ENCODE assay signal across 9 cellular contexts in the genomic region with DNA sequence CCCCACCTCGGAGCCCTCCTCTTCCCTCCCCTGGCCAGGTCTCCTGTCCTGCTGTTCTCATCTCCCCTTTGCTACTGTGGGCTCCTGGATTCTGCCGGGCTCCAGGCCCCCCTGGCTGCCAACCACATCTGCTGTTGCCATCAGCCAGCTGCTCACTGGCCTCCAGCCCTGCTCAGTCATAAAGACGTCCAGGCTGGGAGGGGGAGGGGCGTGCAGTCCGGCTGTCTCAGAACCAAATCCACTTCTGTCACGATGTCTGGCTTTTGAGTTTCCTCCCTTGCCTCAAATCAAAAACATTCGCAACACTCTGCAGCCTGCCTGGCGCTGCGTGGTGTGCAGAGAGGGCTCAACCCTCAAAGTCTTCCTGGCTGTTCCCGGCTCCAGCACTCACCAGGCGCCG. TPM values are rescaled to one million over a fixed set of nuclear protein-coding genes. Genes with fewer than 3 reads are reported as not detected.
A peak's percentile ranks its signal among the peaks of the same experiment; 100 is the strongest.
DNase-seq lines count a peak whose midpoint lies in the region; ATAC-seq and TF ChIP-seq lines count a peak whose summit lies in the region.
"Had no signal": no experiment of that assay in that cellular context is flagged by ENCODE, and none has a peak within 500 bp of the region (broad histone marks: within the 10 kb centered on the region; RNA-seq: fewer than 3 reads in every experiment).

No MANE protein-coding gene starts in this region.

- TF ChIP-seq EP300 in stomach (IDR thresholded peaks at IDR 0.05): no peak

- no peak overlapping the region for H3K27ac Mint-ChIP-seq in activated CD8-positive, alpha-beta memory T cell treated with anti-CD3 and anti-CD28 coated beads, Interleukin-2, amount 10 ng/mL, durations not matched to agents 7 days and 5 days
- no peak overlapping the region for H3K27ac Mint-ChIP-seq in WTC11

- H3K27ac ChIP-seq in ascending aorta (peak overlapping the region; percentile 67 to 79), stomach (peak overlapping the region in 2 of 5 donors; percentile 23 to 46), PC-9 (no peak overlapping the region)
- H3K27ac ChIP-seq: testis had no signal

- POLR2A ChIA-PET in WTC11 (lab: Charles Lee): no interaction called here
- POLR2A ChIA-PET in PC-9 (lab: Charles Lee; ENCODE audit: unreplicated experiment): no interaction called here

- no peaks in the 10 kb centered on the region for H3K27me3 ChIP-seq in ascending aorta
- H3K27me3 ChIP-seq in stomach: no peaks in the 10 kb centered on the region
- no peaks in the 10 kb centered on the region for H3K27me3 ChIP-seq in PC-9 (ENCODE audit: insufficient read depth, low read depth)
- H3K27me3 ChIP-seq: testis had no signal

- ATAC-seq in activated CD8-positive, alpha-beta memory T cell treated with anti-CD3 and anti-CD28 coated beads, Interleukin-2, amount 10 ng/mL, durations not matched to agents 7 days and 5 days: no peak
- ATAC-seq in WTC11: no peak

- no peaks in the 10 kb centered on the region for H4K20me1 ChIP-seq in PC-9 (ENCODE audit: insufficient read depth)

- DNase-seq in HFF-Myc (ENCODE audit: extremely low read depth, low read depth) (peak; percentile 36), ascending aorta (ENCODE audit: low spot score in 2 of 2) (peak; percentile 30 to 75), hypothalamus (lab: John Stamatoyannopoulos, UW) (peak in 40 of 51 donors; percentile 7 to 71 (median 36)), stomach (peak; percentile 26), HuH-7 (ENCODE audit: low spot score) (no peak), WTC11 (ENCODE audit: low spot score) (no peak), PC-9 (no peak)
- no peak for DNase-seq in activated CD8-positive, alpha-beta memory T cell treated with anti-CD3 and anti-CD28 coated beads, Interleukin-2, amount 10 ng/mL, durations not matched to agents 7 days and 5 days
- DNase-seq: testis had no signal

- 62 to 80% (median 72%) methylated on average over 10 to 12 of the region's 12 CpGs for WGBS in stomach, 5 donors

- no peaks in the 10 kb centered on the region for H3K27me3 Mint-ChIP-seq in activated CD8-positive, alpha-beta memory T cell treated with anti-CD3 and anti-CD28 coated beads, Interleukin-2, amount 10 ng/mL, durations not matched to agents 7 days and 5 days
- no peaks in the 10 kb centered on the region for H3K27me3 Mint-ChIP-seq in WTC11 (ENCODE audit: low read depth)

- TF ChIP-seq CTCF in HFF-Myc (IDR thresholded peaks at IDR 0.05; ENCODE audit: low read depth, low read length, missing control alignments) (no peak), ascending aorta (IDR thresholded peaks at IDR 0.05) (no peak), stomach (IDR thresholded peaks at IDR 0.05) (no peak), WTC11 (IDR thresholded peaks at IDR 0.05) (no peak), PC-9 (conservative IDR thresholded peaks at IDR 0.05) (no peak)

- no peaks in the 10 kb centered on the region for H3K9me3 Mint-ChIP-seq in activated CD8-positive, alpha-beta memory T cell treated with anti-CD3 and anti-CD28 coated beads, Interleukin-2, amount 10 ng/mL, durations not matched to agents 7 days and 5 days (ENCODE audit: low read depth)
- H3K9me3 Mint-ChIP-seq in WTC11: no peaks in the 10 kb centered on the region

- no peaks in the 10 kb centered on the region for H3F3A ChIP-seq in PC-9 (ENCODE audit: insufficient read depth, low read depth)

- no peak overlapping the region for H2AFZ ChIP-seq in PC-9

- H3K79me2 ChIP-seq in PC-9 (ENCODE audit: low read depth): no peaks in the 10 kb centered on the region

- H3K4me3 ChIP-seq in HFF-Myc (replicated peaks; ENCODE audit: low read depth, low read length) (no peak overlapping the region), ascending aorta (peak overlapping the region in 1 of 2 donors; percentile 45), stomach (no peak overlapping the region), PC-9 (no peak overlapping the region)
- H3K4me3 ChIP-seq: testis had no signal

- no peak overlapping the region for H3K4me2 ChIP-seq in PC-9

- no peak for TF ChIP-seq POLR2A in stomach (IDR thresholded peaks at IDR 0.05)

- H3K9me2 ChIP-seq in PC-9 (ENCODE audit: insufficient read depth): no peaks in the 10 kb centered on the region

- H3K36me3 ChIP-seq in ascending aorta (peaks cover 0 to 8% of the 10 kb centered on the region in 2 donors), stomach (peaks cover 0 to 7% (median 3%) of the 10 kb centered on the region in 4 donors), PC-9 (ENCODE audit: low read depth) (no peaks in the 10 kb centered on the region)

- BruUV-seq in PC-9 (replicated peaks; lab: Mats Ljungman, UMichigan): no TSS peak

- CTCF ChIA-PET in activated CD8-positive, alpha-beta memory T cell treated with anti-CD3 and anti-CD28 coated beads, Interleukin-2, amount 10 ng/mL, durations not matched to agents 7 days and 5 days (lab: Charles Lee): no interaction called here
- CTCF ChIA-PET in WTC11 (lab: Charles Lee) (interaction anchor here (1.0 to 1.1 kb wide), 2 partner anchors 32 to 41 kb away, joined by 3 to 4 read pairs; no protein-coding TSS in a partner anchor), PC-9 (lab: Charles Lee) (no interaction called here)

- H3K4me3 Mint-ChIP-seq in activated CD8-positive, alpha-beta memory T cell treated with anti-CD3 and anti-CD28 coated beads, Interleukin-2, amount 10 ng/mL, durations not matched to agents 7 days and 5 days: no peak overlapping the region
- H3K4me3 Mint-ChIP-seq in WTC11: no peak overlapping the region

- H3K9me3 ChIP-seq in ascending aorta (no peaks in the 10 kb centered on the region), stomach (no peaks in the 10 kb centered on the region), PC-9 (ENCODE audit: insufficient read depth, low read depth) (no peaks in the 10 kb centered on the region)
- H3K9me3 ChIP-seq: testis had no signal

- intact Hi-C loops in ascending aorta (cut with DNase I) (loop anchor here (5.0 to 10.0 kb wide), 3 partner anchors 113 to 834 kb away; a partner anchor contains a TSS), stomach (cut with DNase I; ENCODE audit: low total_unique reads) (no loop called here), PC-9 (cut with micrococcal nuclease; ENCODE audit: unreplicated experiment) (no loop called here)

- H3K4me1 ChIP-seq in ascending aorta (peaks cover 0 to 30% of the 10 kb centered on the region in 2 donors), stomach (peaks cover 16 to 76% (median 34%) of the 10 kb centered on the region in 4 donors), PC-9 (replicated peaks; ENCODE audit: insufficient read depth) (no peaks in the 10 kb centered on the region)

- H3K4me1 Mint-ChIP-seq in activated CD8-positive, alpha-beta memory T cell treated with anti-CD3 and anti-CD28 coated beads, Interleukin-2, amount 10 ng/mL, durations not matched to agents 7 days and 5 days: no peaks in the 10 kb centered on the region
- H3K4me1 Mint-ChIP-seq in WTC11: peaks cover 83% of the 10 kb centered on the region

- peaks cover 6% of the 10 kb centered on the region for H3K36me3 Mint-ChIP-seq in activated CD8-positive, alpha-beta memory T cell treated with anti-CD3 and anti-CD28 coated beads, Interleukin-2, amount 10 ng/mL, durations not matched to agents 7 days and 5 days
- H3K36me3 Mint-ChIP-seq in WTC11: peaks cover 35% of the 10 kb centered on the region

TF ChIP-seq in WTC11, 78 proteins besides CTCF, POLR2A, EP300 and RAD21 (continues in another document):
- TF ChIP-seq ZNF263 (CRISPR knock-in tag; IDR thresholded peaks at IDR 0.05; ENCODE audit: low read depth) (no peak), SOX15 (CRISPR knock-in tag; IDR thresholded peaks at IDR 0.05) (no peak)
- TF ChIP-seq, protein P1, sequence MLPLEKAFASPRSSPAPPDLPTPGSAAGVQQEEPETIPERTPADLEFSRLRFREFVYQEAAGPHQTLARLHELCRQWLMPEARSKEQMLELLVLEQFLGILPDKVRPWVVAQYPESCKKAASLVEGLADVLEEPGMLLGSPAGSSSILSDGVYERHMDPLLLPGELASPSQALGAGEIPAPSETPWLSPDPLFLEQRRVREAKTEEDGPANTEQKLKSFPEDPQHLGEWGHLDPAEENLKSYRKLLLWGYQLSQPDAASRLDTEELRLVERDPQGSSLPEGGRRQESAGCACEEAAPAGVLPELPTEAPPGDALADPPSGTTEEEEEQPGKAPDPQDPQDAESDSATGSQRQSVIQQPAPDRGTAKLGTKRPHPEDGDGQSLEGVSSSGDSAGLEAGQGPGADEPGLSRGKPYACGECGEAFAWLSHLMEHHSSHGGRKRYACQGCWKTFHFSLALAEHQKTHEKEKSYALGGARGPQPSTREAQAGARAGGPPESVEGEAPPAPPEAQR (CRISPR knock-in tag; IDR thresholded peaks at IDR 0.05): no peak
- TF ChIP-seq, protein P2, sequence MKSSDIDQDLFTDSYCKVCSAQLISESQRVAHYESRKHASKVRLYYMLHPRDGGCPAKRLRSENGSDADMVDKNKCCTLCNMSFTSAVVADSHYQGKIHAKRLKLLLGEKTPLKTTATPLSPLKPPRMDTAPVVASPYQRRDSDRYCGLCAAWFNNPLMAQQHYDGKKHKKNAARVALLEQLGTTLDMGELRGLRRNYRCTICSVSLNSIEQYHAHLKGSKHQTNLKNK (CRISPR knock-in tag; IDR thresholded peaks at IDR 0.05): no peak

RNA-seq across cellular contexts. Expression of a gene that starts 7.1 kb away (rescaled TPM):
- total RNA-seq in ascending aorta (not detected), stomach (1 to 10 TPM in 4 of 5 donors, not detected in 1; 1.2 to 6.4 (median 4.9) TPM), WTC11 (2021) (58.5 to 71.9 TPM (median 69.9 TPM) in 3 replicates), PC-9 (2021) (0.25 TPM in 1 of 2 replicates, not detected in the other)
- 1 to 10 TPM in 2 of 3 donors, under 1 TPM in 1; 0.83 to 2.9 (median 1.8) TPM for polyA plus RNA-seq in stomach
- total RNA-seq in activated CD8-positive, alpha-beta memory T cell treated with anti-CD3 and anti-CD28 coated beads, Interleukin-2, amount 10 ng/mL, durations not matched to agents 7 days and 5 days: under 1 TPM; 0.14 to 0.15 TPM

Comparison
In these comparisons a context has a peak if more than half of its experiments do, and no peak if none do; other contexts are left out.
1. DNase-seq: peak in HFF-Myc (single experiment), ascending aorta (2 of 2), hypothalamus (40 of 51) and stomach (single experiment); none in HuH-7 (single experiment), activated CD8-positive, alpha-beta memory T cell treated with anti-CD3 and anti-CD28 coated beads, Interleukin-2, amount 10 ng/mL, durations not matched to agents 7 days and 5 days (single experiment), WTC11 (single experiment) and PC-9 (0 of 2).